17 cellular contexts compared by ENCODE assay signal in the genomic region with DNA sequence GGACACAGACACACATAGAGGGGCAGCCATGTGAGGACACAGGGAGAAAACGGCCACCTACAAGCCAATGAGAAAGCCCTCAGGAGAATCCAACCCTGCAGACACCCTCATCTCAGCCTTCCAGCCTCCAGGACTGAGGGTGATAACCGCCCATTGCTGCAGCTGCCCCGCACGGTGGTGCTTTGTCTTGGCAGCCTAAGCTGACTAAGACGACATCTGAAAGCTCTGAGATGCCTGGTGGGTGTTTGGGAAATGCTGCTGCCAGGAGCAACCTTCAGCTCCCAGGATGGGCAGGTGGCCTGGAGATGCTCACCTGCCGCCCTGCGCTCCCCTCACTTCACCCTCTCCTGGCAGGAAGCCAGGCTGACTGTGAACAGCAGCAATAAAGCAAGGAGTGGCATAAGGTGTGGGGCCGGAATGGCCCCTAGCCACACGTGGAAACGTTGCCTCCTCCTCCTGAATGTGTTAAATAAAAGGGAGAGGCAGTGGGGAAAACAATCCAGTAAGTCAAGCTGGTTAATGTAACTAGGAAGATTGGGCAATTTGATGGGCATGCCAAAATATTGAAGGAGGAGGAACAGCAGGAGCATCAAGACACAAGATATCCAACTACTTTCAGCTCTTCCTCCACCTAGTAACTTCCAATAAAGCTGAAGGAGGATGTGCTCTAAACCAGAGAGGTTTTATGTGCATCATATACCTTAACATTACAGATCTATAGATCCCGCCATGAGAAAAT.
DNase-seq lines count a peak whose midpoint lies in the region; FAIRE-seq and TF ChIP-seq lines count a peak whose summit lies in the region.
"Had no signal": no experiment of that assay in that cellular context is flagged by ENCODE, and none has a peak within 500 bp of the region (broad histone marks: within the 10 kb centered on the region; RNA-seq: fewer than 3 reads in every experiment).

No MANE protein-coding gene starts in this region.

- no peak overlapping the region for H2AFZ ChIP-seq in GM23248

- H3K36me3 ChIP-seq in GM23248 (ENCODE audit: low read depth) (no peaks in the 10 kb centered on the region), kidney (ENCODE audit: control insufficient read depth in 1 of 2, insufficient read depth in 2 of 2, low read length in 2 of 2) (peaks cover 0 to 5% of the 10 kb centered on the region in 2 donors)
- H3K36me3 ChIP-seq: sigmoid colon had no signal

- no peak for FAIRE-seq in kidney (lab: Jason Lieb, UNC)
- FAIRE-seq: G401.6 had no signal

- H3K4me2 ChIP-seq in GM23248 (ENCODE audit: unreplicated experiment): no peak overlapping the region

- no peaks in the 10 kb centered on the region for H3K9me3 ChIP-seq in GM23248 (ENCODE audit: low read depth)
- H3K9me3 ChIP-seq in kidney (ENCODE audit: control insufficient read depth in 1 of 2, low read length in 2 of 2): no peaks in the 10 kb centered on the region
- H3K9me3 ChIP-seq: esophagus muscularis mucosa, sigmoid colon had no signal

- peaks cover 6% of the 10 kb centered on the region for H3K27me3 Mint-ChIP-seq in nephron (ENCODE audit: low read depth)
- H3K27me3 Mint-ChIP-seq: activated naive CD8-positive, alpha-beta T cell; B cell; central memory CD8-positive, alpha-beta T cell; stimulated activated naive CD8-positive, alpha-beta T cell treated with anti-CD3 and anti-CD28 coated beads, Interleukin-15, Interleukin-2, amounts not matched to agents 100 ng/mL and 50 ng/mL, for 24 hours had no signal

- H3K4me3 ChIP-seq in GM23248 (no peak overlapping the region), kidney (ENCODE audit: low read length in 2 of 2) (no peak overlapping the region)
- H3K4me3 ChIP-seq: esophagus muscularis mucosa, sigmoid colon had no signal

- peak overlapping the region; percentile 20 to 90 (median 89) for H3K27ac Mint-ChIP-seq in nephron
- H3K27ac Mint-ChIP-seq: activated naive CD8-positive, alpha-beta T cell; B cell; HFFc6; stimulated activated naive CD8-positive, alpha-beta T cell treated with anti-CD3 and anti-CD28 coated beads, Interleukin-15, Interleukin-2, amounts not matched to agents 100 ng/mL and 50 ng/mL, for 24 hours had no signal

- intact Hi-C loops in kidney (cut with DNase I): no loop called here

- in situ Hi-C loops in GM23248 (cut with MboI): no loop called here

- H3K27me3 ChIP-seq in GM23248 (replicated peaks; ENCODE audit: insufficient read depth): no peaks in the 10 kb centered on the region
- H3K27me3 ChIP-seq: esophagus muscularis mucosa, sigmoid colon had no signal

- peak; percentile 24 for DNase-seq in GM23248
- peak; percentile 85 to 96 for DNase-seq in NCI-H2081 (lab: John Stamatoyannopoulos, UW)
- DNase-seq in SHP77 treated with DMSO at 0.1 percent for 48 hours (lab: John Stamatoyannopoulos, UW): peak; percentile 75
- no peak for DNase-seq in activated T-cell treated with anti-CD3 and anti-CD28 coated beads, Interleukin-2, amount 50 U/mL, for 48 hours
- no peak for DNase-seq in cerebellum (ENCODE audit: low spot score)
- no peak for DNase-seq in dedifferentiated amniotic fluid mesenchymal stem cell (ENCODE audit: extremely low spot score)
- no peak for DNase-seq in kidney
- DNase-seq: HFFc6, NCI-H2227 treated with DMSO at 0.1 percent for 48 hours, sigmoid colon had no signal

- no peaks in the 10 kb centered on the region for H3K9me2 ChIP-seq in GM23248 (ENCODE audit: insufficient read depth)

- peaks cover 13% of the 10 kb centered on the region for H3K36me3 Mint-ChIP-seq in nephron (ENCODE audit: low read depth)
- H3K36me3 Mint-ChIP-seq: activated naive CD8-positive, alpha-beta T cell had no signal

- no peak overlapping the region for H3K4me3 Mint-ChIP-seq in nephron
- H3K4me3 Mint-ChIP-seq: activated naive CD8-positive, alpha-beta T cell; B cell; central memory CD8-positive, alpha-beta T cell; HFFc6; stimulated activated naive CD8-positive, alpha-beta T cell treated with anti-CD3 and anti-CD28 coated beads, Interleukin-15, Interleukin-2, amounts not matched to agents 100 ng/mL and 50 ng/mL, for 24 hours had no signal

- no peaks in the 10 kb centered on the region for H4K20me1 ChIP-seq in GM23248 (ENCODE audit: insufficient read depth)

- TF ChIP-seq CTCF in nephron (IDR thresholded peaks at IDR 0.05; ENCODE audit: unreplicated experiment in 3 of 3): no peak
- TF ChIP-seq CTCF in kidney (IDR thresholded peaks at IDR 0.05; ENCODE audit: borderline replicate concordance, extremely low read depth, insufficient read depth): no peak

- peaks cover 21% of the 10 kb centered on the region; the same call in 1 of the 2 replicates for H3K79me2 ChIP-seq in GM23248 (ENCODE audit: insufficient read depth)

- no peaks in the 10 kb centered on the region for H3K9me3 Mint-ChIP-seq in nephron
- H3K9me3 Mint-ChIP-seq: central memory CD8-positive, alpha-beta T cell; HFFc6; stimulated activated naive CD8-positive, alpha-beta T cell treated with anti-CD3 and anti-CD28 coated beads, Interleukin-15, Interleukin-2, amounts not matched to agents 100 ng/mL and 50 ng/mL, for 24 hours had no signal

- H3K9ac ChIP-seq in GM23248 (no peak overlapping the region), kidney (ENCODE audit: low read length in 2 of 2) (no peak overlapping the region)

- no peak overlapping the region for H3K27ac ChIP-seq in GM23248
- no peak overlapping the region for H3K27ac ChIP-seq in kidney (ENCODE audit: low read depth in 2 of 2, low read length in 2 of 2)
- H3K27ac ChIP-seq: esophagus muscularis mucosa had no signal

- 83 to 86% methylated on average over 10 to 11 of the region's 11 CpGs for WGBS in GM23248 (ENCODE audit: low coverage in 1 of 2, low lambda C conversion rate in 2 of 2, missing lambda C conversion rate in 2 of 2), 2 experiments

- peaks cover 64% of the 10 kb centered on the region for H3K4me1 Mint-ChIP-seq in nephron
- H3K4me1 Mint-ChIP-seq: central memory CD8-positive, alpha-beta T cell had no signal

- peaks cover 24% of the 10 kb centered on the region for H3K4me1 ChIP-seq in GM23248 (ENCODE audit: insufficient read depth)
- H3K4me1 ChIP-seq in kidney (ENCODE audit: control insufficient read depth in 1 of 2, insufficient read depth in 1 of 2, low read depth in 1 of 2, low read length in 2 of 2): peaks cover 43 to 49% of the 10 kb centered on the region in 2 donors

- H3F3A ChIP-seq in GM23248 (ENCODE audit: insufficient read depth): peaks cover 19% of the 10 kb centered on the region

Comparison
In these comparisons a context has a peak if more than half of its experiments do, and no peak if none do; other contexts are left out.
1. DNase-seq: peak in GM23248 (single experiment), NCI-H2081 (2 of 2) and SHP77 treated with DMSO at 0.1 percent for 48 hours (single experiment); none in activated T-cell treated with anti-CD3 and anti-CD28 coated beads, Interleukin-2, amount 50 U/mL, for 48 hours (0 of 2), cerebellum (single experiment), dedifferentiated amniotic fluid mesenchymal stem cell (single experiment) and kidney (single experiment).